19 cellular contexts compared by ENCODE assay signal in genomic region chr10:131531265-131532190, GRCh38.
"Had no signal": no experiment of that assay in that cellular context is flagged by ENCODE, and none has a peak within 500 bp of the region (broad histone marks: within the 10 kb centered on the region; RNA-seq: fewer than 3 reads in every experiment).

No MANE protein-coding gene starts in this region.

- H3K9me3 Mint-ChIP-seq: effector memory CD8-positive, alpha-beta T cell; immature natural killer cell; memory B cell; stimulated activated naive CD8-positive, alpha-beta T cell treated with anti-CD3 and anti-CD28 coated beads, Interleukin-15, Interleukin-2, amounts not matched to agents 100 ng/mL and 50 ng/mL, for 24 hours had no signal

- H3K27me3 Mint-ChIP-seq: memory B cell; stimulated activated naive CD8-positive, alpha-beta T cell treated with anti-CD3 and anti-CD28 coated beads, Interleukin-15, Interleukin-2, amounts not matched to agents 100 ng/mL and 50 ng/mL, for 24 hours had no signal

- ATAC-seq: effector memory CD8-positive, alpha-beta T cell; left ventricle myocardium superior had no signal

- H3K27ac Mint-ChIP-seq: effector memory CD8-positive, alpha-beta T cell; immature natural killer cell; memory B cell; nephron; stimulated activated naive CD8-positive, alpha-beta T cell treated with anti-CD3 and anti-CD28 coated beads, Interleukin-15, Interleukin-2, amounts not matched to agents 100 ng/mL and 50 ng/mL, for 24 hours had no signal

- DNase-seq: dermis blood vessel endothelial cell; effector memory CD8-positive, alpha-beta T cell; erythroblast; hypothalamus; immature natural killer cell; left ventricle myocardium superior; nucleus accumbens; ovary; retina; right lobe of liver; stimulated activated CD4-positive, alpha-beta T cell treated with anti-CD3 and anti-CD28 coated beads, Interleukin-12 subunit alpha, Interleukin-12 subunit beta, amount 100 ng/mL, for 4 hours; stimulated activated CD4-positive, alpha-beta T cell treated with anti-CD3 and anti-CD28 coated beads, Interleukin-1b, Interleukin-23, amount 100 ng/mL, for 48 hours; stimulated activated CD4-positive, alpha-beta T cell treated with anti-CD3 and anti-CD28 coated beads, Interleukin-4, amount 100 ng/mL, for 1 hour; stimulated activated CD8-positive, alpha-beta memory T cell treated with anti-CD3 and anti-CD28 coated beads, Interleukin-4, amount 100 ng/mL, for 48 hours; transverse colon had no signal

- H3K4me3 Mint-ChIP-seq: effector memory CD8-positive, alpha-beta T cell; immature natural killer cell; memory B cell; nephron; neural progenitor cell; stimulated activated naive CD8-positive, alpha-beta T cell treated with anti-CD3 and anti-CD28 coated beads, Interleukin-15, Interleukin-2, amounts not matched to agents 100 ng/mL and 50 ng/mL, for 24 hours had no signal

- H3K36me3 Mint-ChIP-seq: immature natural killer cell, memory B cell, neural progenitor cell had no signal

- H3K4me1 Mint-ChIP-seq: immature natural killer cell, memory B cell, nephron, neural progenitor cell had no signal
